In genomic region chr10:125797999-125798662, GRCh38 we compare ENCODE assay signal across 1 cellular context.
TF ChIP-seq lines count a peak whose summit lies in the region.

No MANE protein-coding gene starts in this region.

TF ChIP-seq in HepG2, 621 proteins besides CTCF, POLR2A, EP300 and RAD21 (continues in another document):
- TF ChIP-seq FOXK1 (CRISPR knock-in tag; IDR thresholded peaks at IDR 0.05; ENCODE audit: borderline replicate concordance, low read depth) (peak; percentile 36; the same call in 1 of the 2 replicates), HMG20A (CRISPR knock-in tag; IDR thresholded peaks at IDR 0.05; ENCODE audit: borderline replicate concordance) (peak; percentile 46; the same call in 1 of the 2 replicates), HDAC2 (CRISPR knock-in tag; IDR thresholded peaks at IDR 0.05) (peak; percentile 39; the same call in 1 of the 2 replicates), DPF2 (CRISPR knock-in tag; IDR thresholded peaks at IDR 0.05; ENCODE audit: borderline replicate concordance, low read depth) (0 out of 2 replicates have a peak, but pooled peaks have one; percentile 14), SOX5 (CRISPR knock-in tag; IDR thresholded peaks at IDR 0.05; ENCODE audit: borderline replicate concordance) (0 out of 2 replicates have a peak, but pooled peaks have one; percentile 34), PHF21A (CRISPR knock-in tag; IDR thresholded peaks at IDR 0.05) (peak; percentile 75), ZMAT5 (CRISPR knock-in tag; IDR thresholded peaks at IDR 0.05; ENCODE audit: borderline replicate concordance, low read depth) (no peak), ZMYM4 (CRISPR knock-in tag; IDR thresholded peaks at IDR 0.05) (no peak), RXRA (CRISPR knock-in tag; IDR thresholded peaks at IDR 0.05) (no peak), KAT8 (CRISPR knock-in tag; IDR thresholded peaks at IDR 0.05) (0 out of 2 replicates have a peak, but pooled peaks have one; percentile 43), ZNF292 (CRISPR knock-in tag; IDR thresholded peaks at IDR 0.05; ENCODE audit: borderline replicate concordance, low read depth) (peak; percentile 44; the same call in 1 of the 2 replicates), GABPB1 (CRISPR knock-in tag; IDR thresholded peaks at IDR 0.05) (no peak), ZSCAN25 (CRISPR knock-in tag; IDR thresholded peaks at IDR 0.05) (peak; percentile 94), ZNF234 (CRISPR knock-in tag; conservative IDR thresholded peaks at IDR 0.05) (no peak), ZNF597 (CRISPR knock-in tag; IDR thresholded peaks at IDR 0.05) (no peak), ZNF788 (CRISPR knock-in tag; IDR thresholded peaks at IDR 0.05; ENCODE audit: borderline replicate concordance) (peak; percentile 31; the same call in 1 of the 2 replicates), THRA (CRISPR knock-in tag; IDR thresholded peaks at IDR 0.05; ENCODE audit: borderline replicate concordance) (0 out of 2 replicates have a peak, but pooled peaks have one; percentile 25), RXRB (CRISPR knock-in tag; IDR thresholded peaks at IDR 0.05; ENCODE audit: borderline replicate concordance) (peak; percentile 44; the same call in 1 of the 2 replicates), ZNF629 (CRISPR knock-in tag; conservative IDR thresholded peaks at IDR 0.05) (peak; percentile 82), HNF1A (IDR thresholded peaks at IDR 0.05; ENCODE audit: low read depth) (peak; percentile 55; the same call in 1 of the 2 replicates), HNF1A (CRISPR knock-in tag; IDR thresholded peaks at IDR 0.05; ENCODE audit: borderline replicate concordance) (peak; percentile 82; the same call in 1 of the 2 replicates), PRDM10 (CRISPR knock-in tag; IDR thresholded peaks at IDR 0.05; ENCODE audit: low read depth) (0 out of 2 replicates have a peak, but pooled peaks have one; percentile 40), HDAC1 (CRISPR knock-in tag; IDR thresholded peaks at IDR 0.05) (peak; percentile 45; the same call in 1 of the 2 replicates), ZNF572 (CRISPR knock-in tag; IDR thresholded peaks at IDR 0.05) (no peak), PATZ1 (CRISPR knock-in tag; IDR thresholded peaks at IDR 0.05) (peak; percentile 66), ZFX (CRISPR knock-in tag; IDR thresholded peaks at IDR 0.05; ENCODE audit: low read depth) (peak; percentile 42), GATAD2A (CRISPR knock-in tag; IDR thresholded peaks at IDR 0.05) (peak; percentile 30; the same call in 1 of the 2 replicates), TIGD3 (CRISPR knock-in tag; IDR thresholded peaks at IDR 0.05; ENCODE audit: borderline replicate concordance) (no peak), BCL3 (CRISPR knock-in tag; IDR thresholded peaks at IDR 0.05) (no peak), ZBTB20 (CRISPR knock-in tag; IDR thresholded peaks at IDR 0.05; ENCODE audit: borderline replicate concordance, low read depth) (peak; percentile 34; the same call in 1 of the 2 replicates), ELF1 (CRISPR knock-in tag; IDR thresholded peaks at IDR 0.05) (peak; percentile 30; the same call in 1 of the 2 replicates), FOXA1 (IDR thresholded peaks at IDR 0.05) (no peak), FOXA1 (CRISPR knock-in tag; IDR thresholded peaks at IDR 0.05) (0 out of 2 replicates have a peak, but pooled peaks have one; percentile 6), HMG20B (CRISPR knock-in tag; conservative IDR thresholded peaks at IDR 0.05) (0 out of 2 replicates have a peak, but pooled peaks have one; percentile 32), ZBTB43 (CRISPR knock-in tag; conservative IDR thresholded peaks at IDR 0.05) (no peak), HNF4G (IDR thresholded peaks at IDR 0.05; ENCODE audit: borderline replicate concordance, low read depth, low read length) (peak; percentile 4; the same call in 1 of the 2 replicates), HNF4G (CRISPR knock-in tag; IDR thresholded peaks at IDR 0.05; ENCODE audit: borderline replicate concordance, low read depth) (no peak), POLR2G (IDR thresholded peaks at IDR 0.05; ENCODE audit: low read depth, low read length) (no peak), NFE2L2 (IDR thresholded peaks at IDR 0.05; ENCODE audit: low read length) (no peak), SOX13 (IDR thresholded peaks at IDR 0.05) (no peak), SOX13 (CRISPR knock-in tag; conservative IDR thresholded peaks at IDR 0.05 in 1 of 2, IDR thresholded peaks at IDR 0.05 in 1 of 2) (peak in 1 of 2 experiments; percentile 51; a peak in 2 of 4 replicates), SOX6 (IDR thresholded peaks at IDR 0.05) (no peak), SOX6 (CRISPR knock-in tag; IDR thresholded peaks at IDR 0.05) (peak; percentile 28; the same call in 1 of the 2 replicates), BORCS8-MEF2B (CRISPR knock-in tag; IDR thresholded peaks at IDR 0.05) (no peak), PHF20 (CRISPR knock-in tag; IDR thresholded peaks at IDR 0.05) (no peak)
